21 cellular contexts compared by ENCODE assay signal in the genomic region with DNA sequence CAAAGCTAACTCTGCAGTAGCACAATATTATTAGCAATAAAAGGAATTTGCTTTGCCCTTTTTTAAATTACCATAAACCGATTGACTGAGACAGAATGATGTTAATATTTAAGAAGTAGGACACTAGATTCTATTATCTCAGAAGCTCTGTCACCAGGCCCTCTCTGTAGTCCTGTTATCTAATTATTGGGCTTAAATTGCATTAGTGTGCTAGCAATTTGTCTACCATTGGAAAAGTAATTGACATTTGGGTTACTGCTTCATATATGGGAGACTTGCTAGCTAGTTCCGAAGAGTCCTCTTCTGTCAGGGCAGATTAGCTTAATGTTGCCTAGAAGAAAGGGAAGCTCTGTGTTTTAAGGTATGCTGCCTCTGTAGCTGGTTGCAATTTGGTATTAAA.
"Had no signal": no experiment of that assay in that cellular context is flagged by ENCODE, and none has a peak within 500 bp of the region (broad histone marks: within the 10 kb centered on the region; RNA-seq: fewer than 3 reads in every experiment).

No MANE protein-coding gene starts in this region.

- ATAC-seq: natural killer cell treated with Interleukin-12 subunit alpha and Interleukin-12 subunit beta and Interleukin-15 and Interleukin-18, amount 100 ng/mL, for 72 hours; pancreas; psoas muscle; right cardiac atrium; right lobe of liver; stimulated activated effector memory CD8-positive, alpha-beta T cell treated with anti-CD3 and anti-CD28 coated beads, Interleukin-12 subunit alpha, Interleukin-12 subunit beta, amount 100 ng/mL, for 72 hours; stimulated activated naive B cell treated with anti-CD40 and anti-IgM and Interleukin-4, amounts not matched to agents 10 μg/mL and 1 μg/mL and 100 μg/mL, for 72 hours had no signal

- DNase-seq: nephron progenitor cell; nucleus accumbens; pancreas; posterior cingulate gyrus; psoas muscle; right cardiac atrium; right lobe of liver; sigmoid colon; small intestine; stimulated activated CD4-positive, alpha-beta T cell treated with anti-CD3 and anti-CD28 coated beads, Interleukin-15, amount 100 ng/mL, for 24 hours; stimulated activated CD4-positive, alpha-beta T cell treated with anti-CD3 and anti-CD28 coated beads, Interleukin-2, amount 100 ng/mL, for 24 hours; stimulated activated CD4-positive, alpha-beta T cell treated with anti-CD3 and anti-CD28 coated beads, Interleukin-2, amount 100 ng/mL, for 48 hours; stimulated activated CD4-positive, alpha-beta T cell treated with anti-CD3 and anti-CD28 coated beads, Interleukin-4, amount 100 ng/mL, for 24 hours; stimulated activated naive B cell treated with anti-CD40 and anti-IgM and Interleukin-4, amounts not matched to agents 10 μg/mL and 1 μg/mL and 100 μg/mL, for 72 hours; stimulated activated naive CD4-positive, alpha-beta T cell treated with Interleukin-2 at 50 U/mL for 16 hours; stomach; thyroid gland; trophoblast cell; upper lobe of left lung had no signal
